In genomic region chr2:30237346-30238142, GRCh38 we compare ENCODE assay signal across 8 cellular contexts. TPM values are rescaled to one million over a fixed set of nuclear protein-coding genes. Genes with fewer than 3 reads are reported as not detected.
DNase-seq lines count a peak whose midpoint lies in the region; TF ChIP-seq lines count a peak whose summit lies in the region.

No MANE protein-coding gene starts in this region.

- H3K36me3 ChIP-seq in muscle layer of duodenum (ENCODE audit: control insufficient read depth in 1 of 2, insufficient read depth in 2 of 2, low read length in 2 of 2) (peaks cover 0 to 10% of the 10 kb centered on the region in 2 donors), tibial artery (peaks cover 23 to 42% (median 33%) of the 10 kb centered on the region in 3 donors)

- H3K27ac ChIP-seq in muscle layer of duodenum (ENCODE audit: low read length) = peak overlapping the region; percentile 6
- H3K27ac ChIP-seq in tibial artery = peak overlapping the region; percentile 93 to 94

- H3K9me3 ChIP-seq in muscle layer of duodenum (ENCODE audit: control insufficient read depth in 1 of 2, low read length in 2 of 2) (no peaks in the 10 kb centered on the region), tibial artery (no peaks in the 10 kb centered on the region)

- peak; percentile 62 for DNase-seq in activated T-cell treated with anti-CD3 and anti-CD28 coated beads, Interleukin-2, amount 50 U/mL, for 24 hours
- DNase-seq in activated T-cell treated with anti-CD3 and anti-CD28 coated beads for 4 hours (no peak), tibial artery (no peak), NCI-H1417 treated with DMSO at 0.1 percent for 48 hours (lab: John Stamatoyannopoulos, UW) (no peak), NCI-H2029 treated with DMSO at 0.1 percent for 48 hours (lab: John Stamatoyannopoulos, UW) (no peak), retina (no peak)
- no peak for DNase-seq in activated naive CD8-positive, alpha-beta T cell treated with anti-CD3 and anti-CD28 coated beads for 36 hours

- H3K36me3 Mint-ChIP-seq in activated T-cell treated with anti-CD3 and anti-CD28 coated beads, Interleukin-2, amount 50 U/mL, for 24 hours (ENCODE audit: low read depth) = peaks cover 84% of the 10 kb centered on the region
- H3K36me3 Mint-ChIP-seq in activated naive CD8-positive, alpha-beta T cell treated with anti-CD3 and anti-CD28 coated beads for 36 hours = peaks cover 74% of the 10 kb centered on the region

- H3K9me3 Mint-ChIP-seq in activated T-cell treated with anti-CD3 and anti-CD28 coated beads, Interleukin-2, amount 50 U/mL, for 24 hours = peaks cover 3% of the 10 kb centered on the region
- peaks cover 6% of the 10 kb centered on the region for H3K9me3 Mint-ChIP-seq in activated naive CD8-positive, alpha-beta T cell treated with anti-CD3 and anti-CD28 coated beads for 36 hours

- intact Hi-C loops in tibial artery (cut with DNase I; ENCODE audit: low total_unique reads) = loop anchor here (10.0 kb wide), 2 partner anchors 237 to 997 kb away; partner anchors contain the start of gene EHD3

- H3K4me1 ChIP-seq in muscle layer of duodenum (ENCODE audit: control insufficient read depth in 1 of 2, insufficient read depth in 2 of 2, low read length in 2 of 2) (peaks cover 14 to 67% of the 10 kb centered on the region in 2 donors), tibial artery (peaks cover 0 to 91% (median 64%) of the 10 kb centered on the region in 4 donors)

- H3K27ac Mint-ChIP-seq in activated T-cell treated with anti-CD3 and anti-CD28 coated beads, Interleukin-2, amount 50 U/mL, for 24 hours = peak overlapping the region; percentile 96
- H3K27ac Mint-ChIP-seq in activated naive CD8-positive, alpha-beta T cell treated with anti-CD3 and anti-CD28 coated beads for 36 hours = peak overlapping the region; percentile 94

- H3K4me3 ChIP-seq in muscle layer of duodenum (ENCODE audit: low read depth in 1 of 2, low read length in 2 of 2) (peak overlapping the region in 1 of 2 donors; percentile 3), tibial artery (peak overlapping the region; percentile 25)

- no peak for TF ChIP-seq CTCF in tibial artery (IDR thresholded peaks at IDR 0.05)

- no peaks in the 10 kb centered on the region for H3K27me3 Mint-ChIP-seq in activated T-cell treated with anti-CD3 and anti-CD28 coated beads, Interleukin-2, amount 50 U/mL, for 24 hours
- H3K27me3 Mint-ChIP-seq in activated naive CD8-positive, alpha-beta T cell treated with anti-CD3 and anti-CD28 coated beads for 36 hours = no peaks in the 10 kb centered on the region

- H3K27me3 ChIP-seq in muscle layer of duodenum (ENCODE audit: low read depth, low read length) (no peaks in the 10 kb centered on the region), tibial artery (no peaks in the 10 kb centered on the region)

- peak overlapping the region; percentile 75 for H3K4me3 Mint-ChIP-seq in activated T-cell treated with anti-CD3 and anti-CD28 coated beads, Interleukin-2, amount 50 U/mL, for 24 hours
- H3K4me3 Mint-ChIP-seq in activated naive CD8-positive, alpha-beta T cell treated with anti-CD3 and anti-CD28 coated beads for 36 hours = peak overlapping the region; percentile 77

- H3K4me1 Mint-ChIP-seq in activated T-cell treated with anti-CD3 and anti-CD28 coated beads, Interleukin-2, amount 50 U/mL, for 24 hours (ENCODE audit: low read depth) = peaks cover 91% of the 10 kb centered on the region
- H3K4me1 Mint-ChIP-seq in activated naive CD8-positive, alpha-beta T cell treated with anti-CD3 and anti-CD28 coated beads for 36 hours = peaks cover 84% of the 10 kb centered on the region

RNA-seq across cellular contexts. Expression of gene LBH, which starts 6.2 kb away (rescaled TPM):
- total RNA-seq in activated naive CD8-positive, alpha-beta T cell treated with anti-CD3 and anti-CD28 coated beads for 36 hours = 10 to 100 TPM; 85.0 to 89.2 TPM
